Comparison of ENCODE assay signal across 1 cellular context in genomic region chr14:71932229-71932951, GRCh38.
TF ChIP-seq lines count a peak whose summit lies in the region.

Gene RGS6, plus strand, starts transcription at chr14:71932429.

TF ChIP-seq in H1, 55 proteins besides CTCF, POLR2A, EP300 and RAD21 (continued from another document):
- no peak for TF ChIP-seq ATF3 (IDR thresholded peaks at IDR 0.05; ENCODE audit: insufficient read depth, low read depth, low read length)
- no peak for TF ChIP-seq RFX5 (IDR thresholded peaks at IDR 0.05; ENCODE audit: borderline replicate concordance, low read depth, low read length)
- TF ChIP-seq TAF1 (IDR thresholded peaks at IDR 0.05; ENCODE audit: low read depth, low read length): 0 out of 2 replicates have a peak, but pooled peaks have one; percentile 22
- TF ChIP-seq TCF12 (IDR thresholded peaks at IDR 0.05; ENCODE audit: low read depth, low read length): no peak; the same call in 1 of the 2 replicates
- no peak for TF ChIP-seq FOSL1 (IDR thresholded peaks at IDR 0.05; ENCODE audit: insufficient read depth, low read depth, low read length)
- TF ChIP-seq TAF7 (optimal IDR thresholded peaks at IDR 0.05; ENCODE audit: borderline replicate concordance, low read depth, low read length): no peak
- TF ChIP-seq TBP (IDR thresholded peaks at IDR 0.05; ENCODE audit: low read depth, low read length): peak; percentile 60; the same call in 1 of the 2 replicates
- no peak for TF ChIP-seq CBX8 (IDR thresholded peaks at IDR 0.05; ENCODE audit: borderline replicate concordance, low read depth, low read length)
- TF ChIP-seq, protein P1, sequence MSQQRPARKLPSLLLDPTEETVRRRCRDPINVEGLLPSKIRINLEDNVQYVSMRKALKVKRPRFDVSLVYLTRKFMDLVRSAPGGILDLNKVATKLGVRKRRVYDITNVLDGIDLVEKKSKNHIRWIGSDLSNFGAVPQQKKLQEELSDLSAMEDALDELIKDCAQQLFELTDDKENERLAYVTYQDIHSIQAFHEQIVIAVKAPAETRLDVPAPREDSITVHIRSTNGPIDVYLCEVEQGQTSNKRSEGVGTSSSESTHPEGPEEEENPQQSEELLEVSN (IDR thresholded peaks at IDR 0.05): peak; percentile 72
- no peak; the same call in 1 of the 2 replicates for TF ChIP-seq SUZ12 (IDR thresholded peaks at IDR 0.05; ENCODE audit: low read length)
- no peak for TF ChIP-seq NANOG (IDR thresholded peaks at IDR 0.05; ENCODE audit: insufficient read depth, low read depth, low read length, poor library complexity, severe bottlenecking)
- TF ChIP-seq CTBP2 (IDR thresholded peaks at IDR 0.05; ENCODE audit: borderline replicate concordance, insufficient read depth, insufficient read length, low read length): peak; percentile 75
- no peak; the same call in 1 of the 2 replicates for TF ChIP-seq CHD1 (IDR thresholded peaks at IDR 0.05; ENCODE audit: low read depth, low read length)
- no peak for TF ChIP-seq POU5F1 (IDR thresholded peaks at IDR 0.05; ENCODE audit: low read depth, low read length)
- peak; percentile 58; the same call in 1 of the 2 replicates for TF ChIP-seq RBBP5 (IDR thresholded peaks at IDR 0.05; ENCODE audit: borderline replicate concordance, low read depth, low read length)
- TF ChIP-seq YY1 (IDR thresholded peaks at IDR 0.05; ENCODE audit: low read depth, low read length): no peak
- TF ChIP-seq KDM4A (IDR thresholded peaks at IDR 0.05; ENCODE audit: low read depth, low read length, severe bottlenecking): peak; percentile 74
- no peak for TF ChIP-seq JUN (IDR thresholded peaks at IDR 0.05; ENCODE audit: low read depth, low read length)
- peak; percentile 40 for TF ChIP-seq ASH2L (IDR thresholded peaks at IDR 0.05; ENCODE audit: low read length)
- TF ChIP-seq SP2 (IDR thresholded peaks at IDR 0.05; ENCODE audit: low read length): no peak
- TF ChIP-seq HDAC2 (IDR thresholded peaks at IDR 0.05; ENCODE audit: borderline replicate concordance in 1 of 2, low read depth in 2 of 2, low read length in 2 of 2): 0 out of 4 replicates have a peak, but pooled peaks of 1 of the 2 experiments have one; percentile 39
- TF ChIP-seq CEBPB (IDR thresholded peaks at IDR 0.05; ENCODE audit: low read depth, low read length): no peak
- no peak for TF ChIP-seq POLR2AphosphoS5 (IDR thresholded peaks at IDR 0.05; ENCODE audit: low read depth, low read length)
- no peak for TF ChIP-seq SAP30 (IDR thresholded peaks at IDR 0.05; ENCODE audit: insufficient read depth, insufficient replicate concordance, low read length)
- TF ChIP-seq EGR1 (IDR thresholded peaks at IDR 0.05; ENCODE audit: borderline replicate concordance, low read depth, low read length): no peak
